In the genomic region with DNA sequence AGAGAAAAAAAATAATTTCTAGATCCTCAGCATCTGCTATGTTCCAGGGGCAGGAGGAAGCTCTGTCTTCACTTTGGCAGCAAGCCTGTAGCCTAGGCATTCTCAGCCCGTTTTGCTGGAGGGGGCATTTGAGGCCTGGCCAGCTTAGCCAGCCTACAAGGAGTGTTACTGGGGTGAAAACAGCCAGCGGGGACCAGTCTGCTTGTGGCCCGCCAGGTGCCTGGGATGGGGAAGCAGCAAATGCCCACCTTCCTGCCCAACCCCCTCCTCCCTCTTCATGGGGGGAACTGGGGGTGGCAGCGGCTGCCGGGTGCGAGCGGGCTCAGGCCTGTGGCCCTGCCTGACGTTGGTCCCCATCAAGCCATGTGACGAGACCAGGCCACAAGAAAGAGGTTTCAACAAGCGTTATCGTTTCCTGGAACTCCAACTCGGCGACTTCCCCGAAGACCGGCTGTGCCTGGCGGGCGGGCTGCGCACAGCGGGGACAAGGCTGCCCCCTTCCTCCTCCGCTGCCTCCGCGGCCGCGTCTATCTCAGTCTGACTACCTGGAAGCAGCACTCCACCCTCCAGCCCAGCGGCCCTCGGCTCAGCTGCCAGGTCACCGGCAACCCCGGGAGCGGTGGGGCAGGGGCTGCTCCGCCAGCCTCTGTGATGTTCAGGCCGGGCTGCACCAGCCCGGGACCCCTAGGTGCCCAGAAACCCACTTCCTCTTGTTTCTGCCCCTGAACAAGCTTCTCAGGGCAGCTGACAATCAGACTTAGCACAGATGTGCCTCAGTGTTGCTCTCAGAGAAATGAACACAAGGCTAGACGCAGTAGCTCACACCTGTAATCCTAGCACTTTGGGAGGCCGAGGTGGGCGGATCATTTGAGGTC, we compare ENCODE assay signal across 8 cellular contexts. TPM values are rescaled to one million over a fixed set of nuclear protein-coding genes. Genes with fewer than 3 reads are reported as not detected.
DNase-seq lines count a peak whose midpoint lies in the region; ATAC-seq and TF ChIP-seq lines count a peak whose summit lies in the region.

No MANE protein-coding gene starts in this region.

- H3K27ac Mint-ChIP-seq in activated naive CD8-positive, alpha-beta T cell treated with anti-CD3 and anti-CD28 coated beads, Interleukin-2, amount 10 ng/mL, durations not matched to agents 7 days and 5 days: peak overlapping the region; percentile 95

- ATAC-seq in HG02610 (IDR thresholded peaks at IDR 0.05; ENCODE audit: unreplicated experiment): peak; percentile 71
- ATAC-seq in activated naive CD8-positive, alpha-beta T cell treated with anti-CD3 and anti-CD28 coated beads, Interleukin-2, amount 10 ng/mL, durations not matched to agents 7 days and 5 days (ENCODE audit: low read depth): peak; percentile 81

- H3K27me3 ChIP-seq in GM06990 (replicated peaks; ENCODE audit: control insufficient read depth, insufficient read depth, low read length): no peaks in the 10 kb centered on the region
- H3K27me3 ChIP-seq in rectal smooth muscle tissue (ENCODE audit: control insufficient read depth, insufficient read depth, low read length): no peaks in the 10 kb centered on the region
- H3K27me3 ChIP-seq in SJCRH30: no peaks in the 10 kb centered on the region

- POLR2A ChIA-PET in activated naive CD8-positive, alpha-beta T cell treated with anti-CD3 and anti-CD28 coated beads, Interleukin-2, amount 10 ng/mL, durations not matched to agents 7 days and 5 days (lab: Charles Lee): interaction anchor here (0.5 to 12.6 kb wide), 26 partner anchors 9 to 260 kb away, joined by 3 to 223 read pairs (median 4); a partner anchor contains a TSS

- no peaks in the 10 kb centered on the region for H3K9me3 Mint-ChIP-seq in activated naive CD8-positive, alpha-beta T cell treated with anti-CD3 and anti-CD28 coated beads, Interleukin-2, amount 10 ng/mL, durations not matched to agents 7 days and 5 days

- H3K9ac ChIP-seq in rectal smooth muscle tissue (ENCODE audit: low read length): no peak overlapping the region

- H3K36me3 ChIP-seq in GM06990 (ENCODE audit: control insufficient read depth, insufficient read depth, low read length) (no peaks in the 10 kb centered on the region), rectal smooth muscle tissue (ENCODE audit: control insufficient read depth, insufficient read depth, low read length) (no peaks in the 10 kb centered on the region), SJCRH30 (no peaks in the 10 kb centered on the region)

- H3K4me3 ChIP-seq in GM06990 (replicated peaks; ENCODE audit: low read depth, low read length): no peak overlapping the region
- H3K4me3 ChIP-seq in rectal smooth muscle tissue (ENCODE audit: low read length): peak overlapping the region; percentile 21
- H3K4me3 ChIP-seq in SJCRH30: no peak overlapping the region

- H3K4me1 ChIP-seq in rectal smooth muscle tissue (ENCODE audit: control insufficient read depth, insufficient read depth, low read length) (no peaks in the 10 kb centered on the region), SJCRH30 (no peaks in the 10 kb centered on the region)

- TF ChIP-seq CTCF in GM06990 (IDR thresholded peaks at IDR 0.05; ENCODE audit: insufficient read depth, low read length, poor library complexity, severe bottlenecking): peak; percentile 22

- DNase-seq in GM06990 (ENCODE audit: extremely low read depth, insufficient read length) (peak; percentile 85), T-helper 2 cell (peak; percentile 50 to 98 (median 80)), SW480 (ENCODE audit: low spot score) (no peak), SJCRH30 (no peak), GOT3 (lab: John Stamatoyannopoulos, UW) (no peak)
- DNase-seq in activated naive CD8-positive, alpha-beta T cell treated with anti-CD3 and anti-CD28 coated beads, Interleukin-2, amount 10 ng/mL, durations not matched to agents 7 days and 5 days: peak; percentile 91

- H3K27me3 Mint-ChIP-seq in activated naive CD8-positive, alpha-beta T cell treated with anti-CD3 and anti-CD28 coated beads, Interleukin-2, amount 10 ng/mL, durations not matched to agents 7 days and 5 days: no peaks in the 10 kb centered on the region

- no peaks in the 10 kb centered on the region for H3K36me3 Mint-ChIP-seq in activated naive CD8-positive, alpha-beta T cell treated with anti-CD3 and anti-CD28 coated beads, Interleukin-2, amount 10 ng/mL, durations not matched to agents 7 days and 5 days

- H3K4me1 Mint-ChIP-seq in activated naive CD8-positive, alpha-beta T cell treated with anti-CD3 and anti-CD28 coated beads, Interleukin-2, amount 10 ng/mL, durations not matched to agents 7 days and 5 days: peaks cover 76% of the 10 kb centered on the region

- no peaks in the 10 kb centered on the region for H3K9me3 ChIP-seq in SJCRH30 (replicated peaks)

- H3K27ac ChIP-seq in rectal smooth muscle tissue (ENCODE audit: low read depth, low read length) (no peak overlapping the region), SJCRH30 (no peak overlapping the region)

- peak overlapping the region; percentile 84 for H3K4me3 Mint-ChIP-seq in activated naive CD8-positive, alpha-beta T cell treated with anti-CD3 and anti-CD28 coated beads, Interleukin-2, amount 10 ng/mL, durations not matched to agents 7 days and 5 days

RNA-seq across cellular contexts. Expression of a gene that starts 22.9 kb away (rescaled TPM):
- total RNA-seq in activated naive CD8-positive, alpha-beta T cell treated with anti-CD3 and anti-CD28 coated beads, Interleukin-2, amount 10 ng/mL, durations not matched to agents 7 days and 5 days: 100 to 1,000 TPM; 165 to 176 TPM
- total RNA-seq in SJCRH30 (2014; rRNA removed; shearing (Covaris generic)): 1.4 and 1.8 TPM in 2 replicates

RNA-seq across cellular contexts. Expression of a gene that starts 36.0 kb away (rescaled TPM):
- total RNA-seq in activated naive CD8-positive, alpha-beta T cell treated with anti-CD3 and anti-CD28 coated beads, Interleukin-2, amount 10 ng/mL, durations not matched to agents 7 days and 5 days: not detected
- not detected in 2 replicates for total RNA-seq in SJCRH30 (2014; rRNA removed; shearing (Covaris generic))

RNA-seq across cellular contexts. Expression of a gene that starts 40.3 kb away (rescaled TPM):
- not detected for total RNA-seq in activated naive CD8-positive, alpha-beta T cell treated with anti-CD3 and anti-CD28 coated beads, Interleukin-2, amount 10 ng/mL, durations not matched to agents 7 days and 5 days
- total RNA-seq in SJCRH30 (2014; rRNA removed; shearing (Covaris generic)): not detected in 2 replicates

RNA-seq across cellular contexts. Expression of a gene that starts 43.2 kb away (rescaled TPM):
- total RNA-seq in activated naive CD8-positive, alpha-beta T cell treated with anti-CD3 and anti-CD28 coated beads, Interleukin-2, amount 10 ng/mL, durations not matched to agents 7 days and 5 days: not detected
- not detected in 2 replicates for total RNA-seq in SJCRH30 (2014; rRNA removed; shearing (Covaris generic))

RNA-seq across cellular contexts. Expression of a gene that starts 48.0 kb away (rescaled TPM):
- total RNA-seq in activated naive CD8-positive, alpha-beta T cell treated with anti-CD3 and anti-CD28 coated beads, Interleukin-2, amount 10 ng/mL, durations not matched to agents 7 days and 5 days: not detected
- not detected in 2 replicates for total RNA-seq in SJCRH30 (2014; rRNA removed; shearing (Covaris generic))

Comparison
In these comparisons a context has a peak if more than half of its experiments do, and no peak if none do; other contexts are left out.
1. DNase-seq: peak in GM06990 (single experiment), T-helper 2 cell (5 of 5) and activated naive CD8-positive, alpha-beta T cell treated with anti-CD3 and anti-CD28 coated beads, Interleukin-2, amount 10 ng/mL, durations not matched to agents 7 days and 5 days (single experiment); none in SW480 (single experiment), SJCRH30 (0 of 2) and GOT3 (single experiment).
2. RNA of a gene that starts 22.9 kb away (total RNA-seq): 165 to 176 TPM in activated naive CD8-positive, alpha-beta T cell treated with anti-CD3 and anti-CD28 coated beads, Interleukin-2, amount 10 ng/mL, durations not matched to agents 7 days and 5 days; 1.4 to 1.8 TPM in SJCRH30; every median in the first group is over 10 times any median in the second.